ENCODE assay signal across 8 cellular contexts in the genomic region with DNA sequence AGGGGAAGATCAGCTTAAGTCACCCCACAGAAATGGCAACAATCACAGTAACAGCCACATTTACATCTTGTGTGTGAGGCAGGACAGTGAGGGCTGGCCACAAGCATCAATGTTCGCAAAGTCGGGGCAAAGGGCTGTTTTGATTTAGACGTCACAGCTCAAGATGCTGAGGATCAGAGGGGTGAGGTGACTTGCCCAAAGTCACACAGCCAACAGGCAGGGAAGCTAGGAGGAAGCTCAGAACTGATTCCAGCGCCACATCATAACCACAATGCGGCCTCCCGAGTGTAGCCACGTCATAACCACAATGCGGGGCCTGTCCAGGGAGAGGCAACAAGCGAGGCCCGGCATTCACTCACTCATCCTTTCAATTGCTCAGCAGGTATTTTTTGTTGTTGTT. TPM values are rescaled to one million over a fixed set of nuclear protein-coding genes. Genes with fewer than 3 reads are reported as not detected.
A peak's percentile ranks its signal among the peaks of the same experiment; 100 is the strongest.
DNase-seq lines count a peak whose midpoint lies in the region; ATAC-seq, FAIRE-seq and TF ChIP-seq lines count a peak whose summit lies in the region.

No MANE protein-coding gene starts in this region.

- BruUV-seq in K562 (replicated peaks; lab: Mats Ljungman, UMichigan): no TSS peak

- in situ Hi-C loops in K562 (cut with MboI): no loop called here

- no peaks in the 10 kb centered on the region for H3K79me2 ChIP-seq in K562 (ENCODE audit: control insufficient read depth, insufficient read depth, low read length)

- intact Hi-C loops in K562 (cut with micrococcal nuclease): no loop called here

- H3K9me3 ChIP-seq in K562 (replicated peaks; ENCODE audit: control insufficient read depth, insufficient read depth, low read depth, low read length): no peaks in the 10 kb centered on the region

- H3K27me3 ChIP-seq in K562 (ENCODE audit: control insufficient read depth in 2 of 2, insufficient read depth in 2 of 2, low read length in 2 of 2): peaks cover 0 to 8% of the 10 kb centered on the region in 2 experiments; a peak in 2 of 5 replicates

- H3K4me3 ChIP-seq in K562: no peak overlapping the region

- no peak for TF ChIP-seq CTCF in K562 (IDR thresholded peaks at IDR 0.05 in 2 of 3, conservative IDR thresholded peaks at IDR 0.05 in 1 of 3; ENCODE audit: insufficient read depth in 2 of 3, low read depth in 1 of 3, low read length in 3 of 3)

- TF ChIP-seq POLR2A in K562 (conservative IDR thresholded peaks at IDR 0.05): no peak

- no peak overlapping the region for H3K27ac ChIP-seq in K562 (ENCODE audit: extremely low read depth, low read depth, low read length)

- peaks cover 5 to 21% of the 10 kb centered on the region in 2 experiments; a peak in 4 of 5 replicates for H3K4me1 ChIP-seq in K562 (replicated peaks in 1 of 2; ENCODE audit: control insufficient read depth in 2 of 2, insufficient read depth in 2 of 2, low read length in 2 of 2)

- H3K9ac ChIP-seq in K562 (ENCODE audit: insufficient read depth in 1 of 2, low read depth in 2 of 2, low read length in 2 of 2): no peak overlapping the region

- no peak for FAIRE-seq in K562 (lab: Jason Lieb, UNC)

- TF ChIP-seq EP300 in K562 (IDR thresholded peaks at IDR 0.05; ENCODE audit: low read length): no peak

- no peak overlapping the region for H2AFZ ChIP-seq in K562 (ENCODE audit: low read depth, low read length)

- 53% methylated on average over 10 of the region's 10 CpGs for WGBS in K562 (ENCODE audit: insufficient coverage, low coverage, missing lambda C conversion rate)

- no peaks in the 10 kb centered on the region for H3K9me1 ChIP-seq in K562 (ENCODE audit: control insufficient read depth, insufficient read depth, low read length)

- TF ChIP-seq RAD21 in K562 (CRISPR knock-in tag; conservative IDR thresholded peaks at IDR 0.05 in 1 of 2, IDR thresholded peaks at IDR 0.05 in 1 of 2): no peak

- no peaks in the 10 kb centered on the region for H3K36me3 ChIP-seq in K562 (ENCODE audit: control insufficient read depth, insufficient read depth, low read length)

- peak; percentile 42 for DNase-seq in GF-D8 (lab: John Stamatoyannopoulos, UW)
- peak; percentile 54 for DNase-seq in T-helper 9 cell
- no peak for DNase-seq in K562 (ENCODE audit: extremely low read depth in 1 of 4, low spot score in 3 of 4)
- peak; percentile 59 for DNase-seq in stimulated activated CD4-positive, alpha-beta T cell treated with anti-CD3 and anti-CD28 coated beads, Interleukin-12 subunit alpha, Interleukin-12 subunit beta, amount 100 ng/mL, for 4 hours
- DNase-seq in NCI-H510A (lab: John Stamatoyannopoulos, UW): no peak
- DNase-seq in KG1 (lab: John Stamatoyannopoulos, UW): no peak
- no peak for DNase-seq in NCI-H2081 (lab: John Stamatoyannopoulos, UW)

- H3K4me2 ChIP-seq in K562 (ENCODE audit: insufficient read depth, low read length): no peak overlapping the region

- CTCF ChIA-PET in K562 (lab: Yijun Ruan, JAX; ENCODE audit: low intra/inter-chr PET ratio): no interaction called here

- ATAC-seq in K562 (no peak), GM21515 (IDR thresholded peaks at IDR 0.05; ENCODE audit: unreplicated experiment) (no peak)

- H4K20me1 ChIP-seq in K562 (replicated peaks; ENCODE audit: control insufficient read depth, insufficient read depth, low read length): no peaks in the 10 kb centered on the region

- POLR2A ChIA-PET in K562 (lab: Yijun Ruan, JAX): interaction anchor here (0.8 kb wide), 1 partner anchor 10 kb away, joined by 3 read pairs; no protein-coding TSS in a partner anchor

TF ChIP-seq in K562, 482 proteins besides CTCF, POLR2A, EP300 and RAD21 (continues in another document):
- TF ChIP-seq ZNF75A (CRISPR knock-in tag; IDR thresholded peaks at IDR 0.05) (no peak), ZZZ3 (IDR thresholded peaks at IDR 0.05) (no peak), ELF1 (tag; IDR thresholded peaks at IDR 0.05) (no peak), SIX5 (IDR thresholded peaks at IDR 0.05; ENCODE audit: borderline replicate concordance in 1 of 2, insufficient read depth in 1 of 2, low read depth in 1 of 2, low read length in 2 of 2) (no peak), TOE1 (IDR thresholded peaks at IDR 0.05; ENCODE audit: borderline replicate concordance) (no peak), TOE1 (CRISPR knock-in tag; IDR thresholded peaks at IDR 0.05; ENCODE audit: borderline replicate concordance, low read depth) (no peak), ZBTB1 (CRISPR knock-in tag; IDR thresholded peaks at IDR 0.05; ENCODE audit: borderline replicate concordance, low read depth) (peak; percentile 91), BCOR (IDR thresholded peaks at IDR 0.05) (peak; percentile 75), HDAC2 (IDR thresholded peaks at IDR 0.05) (no peak), NCOA2 (IDR thresholded peaks at IDR 0.05; ENCODE audit: partially characterized antibody in 2 of 2) (no peak), CBX1 (IDR thresholded peaks at IDR 0.05; ENCODE audit: low read depth) (peak; percentile 43; the same call in 1 of the 2 replicates), U2AF1 (optimal IDR thresholded peaks at IDR 0.05; ENCODE audit: low read depth, low read length) (no peak), SMARCA5 (IDR thresholded peaks at IDR 0.05) (0 out of 2 replicates have a peak, but pooled peaks have one; percentile 64), CBFA2T3 (IDR thresholded peaks at IDR 0.05) (no peak), KLF16 (IDR thresholded peaks at IDR 0.05) (no peak), SMAD2 (IDR thresholded peaks at IDR 0.05; ENCODE audit: low read depth, low read length) (no peak), SMARCC2 (IDR thresholded peaks at IDR 0.05; ENCODE audit: low read depth) (no peak), SRSF7 (optimal IDR thresholded peaks at IDR 0.05; ENCODE audit: low read depth, low read length) (no peak), ETV6 (IDR thresholded peaks at IDR 0.05; ENCODE audit: borderline replicate concordance in 1 of 2, low read depth in 2 of 2, low read length in 1 of 2) (no peak), ETV6 (CRISPR knock-in tag; IDR thresholded peaks at IDR 0.05; ENCODE audit: borderline replicate concordance) (no peak), ELF2 (CRISPR knock-in tag; IDR thresholded peaks at IDR 0.05) (no peak), C11orf30 (IDR thresholded peaks at IDR 0.05; ENCODE audit: low read depth) (no peak), RBM25 (IDR thresholded peaks at IDR 0.05; ENCODE audit: low read depth, low read length, severe bottlenecking) (peak; percentile 82)
- TF ChIP-seq, protein P1, sequence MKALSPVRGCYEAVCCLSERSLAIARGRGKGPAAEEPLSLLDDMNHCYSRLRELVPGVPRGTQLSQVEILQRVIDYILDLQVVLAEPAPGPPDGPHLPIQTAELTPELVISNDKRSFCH (CRISPR knock-in tag; IDR thresholded peaks at IDR 0.05): no peak
- TF ChIP-seq, protein P1 (tag; IDR thresholded peaks at IDR 0.05): no peak
- TF ChIP-seq, protein P2, sequence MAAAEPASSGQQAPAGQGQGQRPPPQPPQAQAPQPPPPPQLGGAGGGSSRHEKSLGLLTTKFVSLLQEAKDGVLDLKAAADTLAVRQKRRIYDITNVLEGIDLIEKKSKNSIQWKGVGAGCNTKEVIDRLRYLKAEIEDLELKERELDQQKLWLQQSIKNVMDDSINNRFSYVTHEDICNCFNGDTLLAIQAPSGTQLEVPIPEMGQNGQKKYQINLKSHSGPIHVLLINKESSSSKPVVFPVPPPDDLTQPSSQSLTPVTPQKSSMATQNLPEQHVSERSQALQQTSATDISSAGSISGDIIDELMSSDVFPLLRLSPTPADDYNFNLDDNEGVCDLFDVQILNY (CRISPR knock-in tag; IDR thresholded peaks at IDR 0.05): no peak

RNA-seq across cellular contexts. Expression of a gene that starts 14.3 kb away (rescaled TPM):
- 22.0 and 33.0 TPM in 2 replicates for total RNA-seq in K562 (2011; cell fraction: chromatin; rRNA removed; ENCODE audit: low replicate concordance)
- total RNA-seq in K562 (2011; cell fraction: nucleolus; rRNA removed): 15.5 and 16.7 TPM in 2 replicates
- 14.1 and 17.8 TPM in 2 replicates for total RNA-seq in K562 (2011; cell fraction: nucleoplasm; rRNA removed)
- total RNA-seq in K562 (2014; rRNA removed) (3.9 and 4.0 TPM in 2 replicates), K562 (2014; rRNA removed; fragmentation: Illumina TruSeq; extraction: Trizol) (1.8 and 2.4 TPM in 2 replicates), K562 (2015; rRNA removed; fragmentation: Illumina TruSeq; extraction: Trizol) (2.8 and 3.1 TPM in 2 replicates), K562 (2021) (6.7 and 7.5 TPM in 2 replicates)
- polyA plus RNA-seq in K562 (2011; rRNA removed) (1.5 and 2.3 TPM in 2 replicates), K562 (2014; fragmentation: Illumina TruSeq; extraction: Trizol) (3.3 TPM in 2 replicates), K562 (2014; fragmentation: Nextera tagmentation; extraction: Ambion mirVana) (under 1 TPM; 0.30 to 0.55 TPM), K562 (2014; rRNA removed) (1.9 and 3.2 TPM in 2 replicates)
- 1.4 and 2.8 TPM in 2 replicates for polyA plus RNA-seq in K562 (2011; cell fraction: cytosol; rRNA removed)
- 4.0 and 8.4 TPM in 2 replicates for polyA plus RNA-seq in K562 (2011; cell fraction: nucleus; rRNA removed)
- 2.9 and 3.3 TPM in 2 replicates for polyA plus RNA-seq in K562 (2012)
- 2.3 and 3.0 TPM in 2 replicates for polyA minus RNA-seq in K562 (2011; rRNA and poly(A)+ RNA removed)
- 1.1 and 7.0 TPM in 2 replicates for polyA minus RNA-seq in K562 (2011; cell fraction: cytosol; rRNA and poly(A)+ RNA removed)
- 4.6 and 8.6 TPM in 2 replicates for polyA minus RNA-seq in K562 (2011; cell fraction: nucleus; rRNA and poly(A)+ RNA removed)

RNA-seq across cellular contexts. Expression of a gene that starts 20.2 kb away (rescaled TPM):
- not detected in 2 replicates for total RNA-seq in K562 (2011; cell fraction: chromatin; rRNA removed; ENCODE audit: low replicate concordance)
- not detected in 2 replicates for total RNA-seq in K562 (2011; cell fraction: nucleolus; rRNA removed)
- not detected in 2 replicates for total RNA-seq in K562 (2011; cell fraction: nucleoplasm; rRNA removed)
- total RNA-seq in K562 (2014; rRNA removed): not detected in 2 replicates
- total RNA-seq in K562 (2014; rRNA removed; fragmentation: Illumina TruSeq; extraction: Trizol): not detected in 2 replicates
- total RNA-seq in K562 (2015; rRNA removed; fragmentation: Illumina TruSeq; extraction: Trizol): not detected in 2 replicates
- not detected in 2 replicates for total RNA-seq in K562 (2021)
- not detected in 2 replicates for polyA plus RNA-seq in K562 (2011; rRNA removed)
- not detected in 2 replicates for polyA plus RNA-seq in K562 (2011; cell fraction: cytosol; rRNA removed)
- polyA plus RNA-seq in K562 (2011; cell fraction: nucleus; rRNA removed): not detected in 2 replicates
- polyA plus RNA-seq in K562 (2012): not detected in 2 replicates
- polyA plus RNA-seq in K562 (2014; fragmentation: Illumina TruSeq; extraction: Trizol): not detected in 2 replicates
- not detected for polyA plus RNA-seq in K562 (2014; fragmentation: Nextera tagmentation; extraction: Ambion mirVana)
- not detected in 2 replicates for polyA plus RNA-seq in K562 (2014; rRNA removed)
- not detected in 2 replicates for polyA minus RNA-seq in K562 (2011; rRNA and poly(A)+ RNA removed)
- not detected in 2 replicates for polyA minus RNA-seq in K562 (2011; cell fraction: cytosol; rRNA and poly(A)+ RNA removed)
- polyA minus RNA-seq in K562 (2011; cell fraction: nucleus; rRNA and poly(A)+ RNA removed): not detected in 2 replicates

Comparison
In these comparisons a context has a peak if more than half of its experiments do, and no peak if none do; other contexts are left out.
1. DNase-seq: peak in GF-D8 (single experiment), T-helper 9 cell (single experiment) and stimulated activated CD4-positive, alpha-beta T cell treated with anti-CD3 and anti-CD28 coated beads, Interleukin-12 subunit alpha, Interleukin-12 subunit beta, amount 100 ng/mL, for 4 hours (single experiment); none in K562 (0 of 4), NCI-H510A (single experiment), KG1 (single experiment) and NCI-H2081 (0 of 2).